In the genomic region with DNA sequence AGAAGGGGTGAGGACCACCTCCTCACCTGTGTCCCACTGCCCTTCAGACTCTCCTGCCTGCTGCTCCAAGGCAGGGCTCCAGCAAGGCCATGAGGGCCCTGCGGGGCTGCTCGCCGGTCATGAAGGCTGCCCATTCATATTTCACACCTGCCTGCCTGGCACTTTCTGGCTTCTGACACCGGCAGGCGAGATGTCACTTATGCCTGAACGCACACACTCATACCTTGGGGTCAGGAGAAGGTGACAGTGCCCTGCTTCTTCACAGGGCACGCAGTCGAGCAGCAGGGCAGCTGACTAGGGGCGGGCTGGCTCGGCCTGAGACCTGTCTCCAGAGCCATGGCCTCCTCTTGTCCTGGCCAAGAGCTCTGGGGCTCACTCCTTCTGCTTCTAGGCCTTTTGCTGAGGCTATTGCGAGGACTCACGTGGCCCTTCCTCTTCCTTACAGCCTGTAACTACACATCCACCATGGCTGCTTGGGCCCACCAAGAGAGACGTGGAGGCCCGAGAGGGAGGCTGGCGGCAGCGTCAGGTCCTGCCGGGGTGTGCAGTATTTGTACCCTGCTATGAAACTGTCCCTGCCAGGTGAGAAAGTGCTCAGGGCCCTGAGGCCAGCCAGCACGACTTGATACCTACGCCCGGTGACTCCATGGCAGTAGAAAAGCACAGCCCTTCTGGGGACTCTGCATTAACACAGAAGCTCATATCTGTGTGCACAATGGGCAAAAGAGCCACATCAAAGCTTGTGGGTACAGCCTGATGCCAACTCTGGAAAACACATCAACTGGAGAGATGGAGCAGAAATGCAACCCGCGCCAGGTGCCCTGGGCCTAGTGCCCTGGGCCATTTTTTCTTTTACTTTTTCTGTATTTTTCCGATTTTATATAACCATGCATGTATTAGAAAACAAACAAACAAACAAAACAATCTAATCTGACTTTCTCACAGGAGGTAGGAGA, we compare ENCODE assay signal across 26 cellular contexts. TPM values are rescaled to one million over a fixed set of nuclear protein-coding genes. Genes with fewer than 3 reads are reported as not detected.
DNase-seq lines count a peak whose midpoint lies in the region; ATAC-seq, FAIRE-seq and TF ChIP-seq lines count a peak whose summit lies in the region.
"Had no signal": no experiment of that assay in that cellular context is flagged by ENCODE, and none has a peak within 500 bp of the region (broad histone marks: within the 10 kb centered on the region; RNA-seq: fewer than 3 reads in every experiment).

No MANE protein-coding gene starts in this region.

- H4K8ac ChIP-seq in trophoblast cell (ENCODE audit: low read depth, low read length): no peak overlapping the region

- H3K9me3 Mint-ChIP-seq in GM23338 (no peaks in the 10 kb centered on the region), progenitor cell of endocrine pancreas (ENCODE audit: low read depth) (no peaks in the 10 kb centered on the region)

- DNase-seq in GM23338 (ENCODE audit: low spot score) (no peak), kidney (peak; percentile 63), progenitor cell of endocrine pancreas (ENCODE audit: low spot score, unreplicated experiment) (no peak), trophoblast cell (no peak), KG1 (lab: John Stamatoyannopoulos, UW) (no peak)
- DNase-seq in activated CD8-positive, alpha-beta memory T cell treated with anti-CD3 and anti-CD28 coated beads, Interleukin-2, amount 50 U/mL, for 48 hours: no peak
- DNase-seq: activated CD4-positive, alpha-beta T cell treated with anti-CD3 and anti-CD28 coated beads, Interleukin-2, amount 50 U/mL, for 48 hours; activated CD4-positive, CD25-positive, alpha-beta regulatory T cell treated with anti-CD3 and anti-CD28 coated beads, Interleukin-2, amount 50 U/mL, for 72 hours; activated naive CD4-positive, alpha-beta T cell; esophagus squamous epithelium; foreskin keratinocyte; KBM-7; NCI-H1105 treated with DMSO at 0.1 percent for 48 hours; NCI-H2081; NCI-H524 treated with DMSO at 0.1 percent for 48 hours; NK-92 treated with Interleukin-12 subunit alpha and Interleukin-12 subunit beta, amount 100 ng/mL, for 24 hours; SK-N-SH; stimulated activated CD4-positive, alpha-beta T cell treated with anti-CD3 and anti-CD28 coated beads, Interleukin-4, amount 100 ng/mL, for 24 hours; T-helper 17 cell; thyroid gland had no signal

- no peak overlapping the region for H2BK12ac ChIP-seq in trophoblast cell (ENCODE audit: low read length)

- H3K27me3 ChIP-seq in GM23338 (ENCODE audit: insufficient read depth) (no peaks in the 10 kb centered on the region), trophoblast cell (ENCODE audit: insufficient read depth, low read length) (no peaks in the 10 kb centered on the region)
- H3K27me3 ChIP-seq: dorsolateral prefrontal cortex, esophagus squamous epithelium, foreskin keratinocyte, thyroid gland had no signal

- no peak for TF ChIP-seq CTCF in GM23338 (conservative IDR thresholded peaks at IDR 0.05; ENCODE audit: low read depth in 2 of 2)
- TF ChIP-seq CTCF in VCaP (conservative IDR thresholded peaks at IDR 0.05): no peak
- no peak for TF ChIP-seq CTCF in kidney (IDR thresholded peaks at IDR 0.05; ENCODE audit: borderline replicate concordance, extremely low read depth, insufficient read depth)
- no peak for TF ChIP-seq CTCF in progenitor cell of endocrine pancreas (IDR thresholded peaks at IDR 0.05; ENCODE audit: unreplicated experiment)

- H3K36me3 Mint-ChIP-seq in GM23338 (ENCODE audit: low read depth) (peaks cover 6% of the 10 kb centered on the region; the same call in 1 of the 3 replicates), progenitor cell of endocrine pancreas (ENCODE audit: insufficient read depth) (peaks cover 3% of the 10 kb centered on the region)

- no peak for ATAC-seq in GM23338
- ATAC-seq: foreskin keratinocyte, T-helper 17 cell had no signal

- peaks cover 8% of the 10 kb centered on the region for H3K27me3 Mint-ChIP-seq in GM23338 (ENCODE audit: insufficient read depth, low read depth, poor library complexity)
- H3K27me3 Mint-ChIP-seq in progenitor cell of endocrine pancreas: no peaks in the 10 kb centered on the region
- H3K27me3 Mint-ChIP-seq: T-helper 17 cell had no signal

- intact Hi-C loops in kidney (cut with DNase I): no loop called here

- no peak overlapping the region for H4K12ac ChIP-seq in trophoblast cell (ENCODE audit: low read depth, low read length)

- H3K79me1 ChIP-seq in trophoblast cell (ENCODE audit: low read length): peaks cover 16% of the 10 kb centered on the region

- no peak overlapping the region for H3K4ac ChIP-seq in trophoblast cell (ENCODE audit: low read depth, low read length)

- H3K9ac ChIP-seq in kidney (ENCODE audit: low read length in 2 of 2) (no peak overlapping the region), trophoblast cell (ENCODE audit: low read length) (no peak overlapping the region)
- H3K9ac ChIP-seq: SK-N-SH had no signal

- H3K4me3 Mint-ChIP-seq in GM23338: no peak overlapping the region; the same call in 2 of the 3 replicates
- H3K4me3 Mint-ChIP-seq in progenitor cell of endocrine pancreas (ENCODE audit: low read depth): no peak overlapping the region
- H3K4me3 Mint-ChIP-seq: T-helper 17 cell had no signal

- H3K18ac ChIP-seq in trophoblast cell (ENCODE audit: low read length): no peak overlapping the region

- H3K9me3 ChIP-seq in kidney (ENCODE audit: control insufficient read depth in 1 of 2, low read length in 2 of 2): no peaks in the 10 kb centered on the region
- H3K9me3 ChIP-seq in trophoblast cell (ENCODE audit: insufficient read depth, low read depth, low read length): peaks cover 5% of the 10 kb centered on the region
- H3K9me3 ChIP-seq: esophagus squamous epithelium, thyroid gland had no signal

- no peak overlapping the region for H2BK120ac ChIP-seq in trophoblast cell (ENCODE audit: insufficient read depth, low read length, poor library complexity)

- H3K14ac ChIP-seq in trophoblast cell (ENCODE audit: low read length): no peak overlapping the region

- no peaks in the 10 kb centered on the region for H3K36me3 ChIP-seq in GM23338 (ENCODE audit: insufficient read depth)
- H3K36me3 ChIP-seq in kidney (ENCODE audit: control insufficient read depth in 1 of 2, insufficient read depth in 2 of 2, low read length in 2 of 2): no peaks in the 10 kb centered on the region
- H3K36me3 ChIP-seq in trophoblast cell (ENCODE audit: control insufficient read depth in 1 of 2, insufficient read depth in 2 of 2, low read length in 2 of 2): peaks cover 11 to 18% of the 10 kb centered on the region in 2 experiments
- H3K36me3 ChIP-seq: thyroid gland had no signal

- H4K91ac ChIP-seq in trophoblast cell (ENCODE audit: low read depth, low read length): no peak overlapping the region

- H2AK5ac ChIP-seq in trophoblast cell (ENCODE audit: low read length): no peak overlapping the region

- no CpG with 5 or more reads among the region's 23 CpGs for WGBS in trophoblast cell (ENCODE audit: extremely low coverage, insufficient coverage, insufficient read length)

- H3K79me2 ChIP-seq in GM23338 (replicated peaks; ENCODE audit: insufficient read depth) (peaks cover 94% of the 10 kb centered on the region), trophoblast cell (ENCODE audit: control insufficient read depth, insufficient read depth, low read length, poor library complexity) (peaks cover 16% of the 10 kb centered on the region)

- H3K27ac ChIP-seq in GM23338 (ENCODE audit: low read depth) (no peak overlapping the region), VCaP (0 out of 2 replicates have a peak overlapping the region, but pooled peaks have one; percentile 36), kidney (ENCODE audit: low read depth in 2 of 2, low read length in 2 of 2) (no peak overlapping the region), trophoblast cell (ENCODE audit: low read depth, low read length) (no peak overlapping the region)
- H3K27ac ChIP-seq: C4-2B, esophagus squamous epithelium, foreskin keratinocyte had no signal

- H3K4me1 Mint-ChIP-seq in GM23338: peaks cover 41% of the 10 kb centered on the region
- H3K4me1 Mint-ChIP-seq in progenitor cell of endocrine pancreas (ENCODE audit: low read depth): no peaks in the 10 kb centered on the region

- no peak for FAIRE-seq in kidney (lab: Jason Lieb, UNC)
- FAIRE-seq: G401.6, HTR-8/SVneo, TTC549 had no signal

- peaks cover 35% of the 10 kb centered on the region for H4K20me1 ChIP-seq in GM23338 (replicated peaks; ENCODE audit: insufficient read depth)

- no peaks in the 10 kb centered on the region for H3K9me2 ChIP-seq in GM23338 (ENCODE audit: insufficient read depth)
- H3K9me2 ChIP-seq: SK-N-SH had no signal

- no peak overlapping the region for H3K4me2 ChIP-seq in GM23338
- H3K4me2 ChIP-seq in trophoblast cell (ENCODE audit: low read length): no peak overlapping the region
- H3K4me2 ChIP-seq: SK-N-SH had no signal

- H3K4me1 ChIP-seq in GM23338 (ENCODE audit: insufficient read depth) (peaks cover 19% of the 10 kb centered on the region), kidney (ENCODE audit: control insufficient read depth in 1 of 2, insufficient read depth in 1 of 2, low read depth in 1 of 2, low read length in 2 of 2) (peaks cover 9 to 50% of the 10 kb centered on the region in 2 donors), trophoblast cell (ENCODE audit: control insufficient read depth in 1 of 2, insufficient read depth in 2 of 2, low read length in 2 of 2) (peaks cover 35 to 39% of the 10 kb centered on the region in 2 experiments)
- H3K4me1 ChIP-seq: foreskin keratinocyte had no signal

- H2BK5ac ChIP-seq in trophoblast cell (ENCODE audit: low read depth, low read length, poor library complexity): no peak overlapping the region

- H3K27ac Mint-ChIP-seq in GM23338 (peak overlapping the region; percentile 60), progenitor cell of endocrine pancreas (peak overlapping the region; percentile 8)
- H3K27ac Mint-ChIP-seq: T-helper 17 cell had no signal

- no peak overlapping the region for H2AFZ ChIP-seq in GM23338
- no peak overlapping the region for H2AFZ ChIP-seq in trophoblast cell (ENCODE audit: insufficient read depth, low read length, poor library complexity)

- H3K4me3 ChIP-seq in GM23338 (no peak overlapping the region), kidney (ENCODE audit: low read length in 2 of 2) (no peak overlapping the region), trophoblast cell (ENCODE audit: low read depth, low read length) (no peak overlapping the region)
- H3K4me3 ChIP-seq: dorsolateral prefrontal cortex, esophagus squamous epithelium, thyroid gland had no signal

- H3K23ac ChIP-seq in trophoblast cell (ENCODE audit: low read length): no peak overlapping the region

- H3F3A ChIP-seq in GM23338 (replicated peaks; ENCODE audit: low read depth): no peaks in the 10 kb centered on the region

TF ChIP-seq in GM23338, 12 proteins besides CTCF, POLR2A, EP300 and RAD21 (continues in another document):
- TF ChIP-seq EZH2phosphoT487 (IDR thresholded peaks at IDR 0.05; ENCODE audit: unreplicated experiment): no peak
- TF ChIP-seq ZNF114 (CRISPR knock-in tag; IDR thresholded peaks at IDR 0.05): no peak
- no peak for TF ChIP-seq NANOG (IDR thresholded peaks at IDR 0.05; ENCODE audit: borderline replicate concordance)
- TF ChIP-seq STAT1 (IDR thresholded peaks at IDR 0.05; ENCODE audit: unreplicated experiment): no peak

RNA-seq across cellular contexts. Expression of gene HS6ST1, which starts 30.6 kb away (rescaled TPM):
- 76.4 and 106 TPM in 2 replicates for total RNA-seq in GM23338 (2014; rRNA removed; shearing (Covaris generic))
- 21.1 and 22.5 TPM in 2 replicates for polyA plus RNA-seq in GM23338 (2016; fragmentation: Nextera tagmentation; extraction: Ambion mirVana)
- total RNA-seq in kidney: 73.9 TPM
- polyA plus RNA-seq in kidney (ENCODE audit: insufficient read depth, low read depth, low replicate concordance): 49.6 TPM
- 74.5 and 81.2 TPM in 2 replicates for total RNA-seq in progenitor cell of endocrine pancreas
- polyA plus RNA-seq in trophoblast cell (2013): 26.6 and 27.7 TPM in 2 replicates
